Comparison of ENCODE assay signal across 1 cellular context in genomic region chr2:29293830-29294438, GRCh38.
TF ChIP-seq lines count a peak whose summit lies in the region.

No MANE protein-coding gene starts in this region.

TF ChIP-seq in HepG2, 621 proteins besides CTCF, POLR2A, EP300 and RAD21 (continued from another document and continues in another):
- 0 out of 2 replicates have a peak, but pooled peaks have one; percentile 36 for TF ChIP-seq ZNF605 (CRISPR knock-in tag; IDR thresholded peaks at IDR 0.05)
- TF ChIP-seq MEIS2 (CRISPR knock-in tag; IDR thresholded peaks at IDR 0.05) = peak; percentile 60; the same call in 1 of the 2 replicates
- TF ChIP-seq SNAPC2 (CRISPR knock-in tag; IDR thresholded peaks at IDR 0.05) = no peak
- no peak for TF ChIP-seq TAF15 (IDR thresholded peaks at IDR 0.05; ENCODE audit: low read depth, low read length, poor library complexity, severe bottlenecking)
- TF ChIP-seq, protein P1, sequence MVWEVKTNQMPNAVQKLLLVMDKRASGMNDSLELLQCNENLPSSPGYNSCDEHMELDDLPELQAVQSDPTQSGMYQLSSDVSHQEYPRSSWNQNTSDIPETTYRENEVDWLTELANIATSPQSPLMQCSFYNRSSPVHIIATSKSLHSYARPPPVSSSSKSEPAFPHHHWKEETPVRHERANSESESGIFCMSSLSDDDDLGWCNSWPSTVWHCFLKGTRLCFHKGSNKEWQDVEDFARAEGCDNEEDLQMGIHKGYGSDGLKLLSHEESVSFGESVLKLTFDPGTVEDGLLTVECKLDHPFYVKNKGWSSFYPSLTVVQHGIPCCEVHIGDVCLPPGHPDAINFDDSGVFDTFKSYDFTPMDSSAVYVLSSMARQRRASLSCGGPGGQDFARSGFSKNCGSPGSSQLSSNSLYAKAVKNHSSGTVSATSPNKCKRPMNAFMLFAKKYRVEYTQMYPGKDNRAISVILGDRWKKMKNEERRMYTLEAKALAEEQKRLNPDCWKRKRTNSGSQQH (CRISPR knock-in tag; IDR thresholded peaks at IDR 0.05; ENCODE audit: low read depth) = 0 out of 2 replicates have a peak, but pooled peaks have one; percentile 40
- peak; percentile 84 to 99 for TF ChIP-seq REST (IDR thresholded peaks at IDR 0.05; ENCODE audit: borderline replicate concordance in 1 of 2, low read depth in 1 of 2, low read length in 2 of 2)
- 0 out of 2 replicates have a peak, but pooled peaks have one; percentile 14 for TF ChIP-seq ELF1 (CRISPR knock-in tag; IDR thresholded peaks at IDR 0.05)
- TF ChIP-seq RNF2 (conservative IDR thresholded peaks at IDR 0.05; ENCODE audit: low read depth) = no peak
- TF ChIP-seq, protein P2, sequence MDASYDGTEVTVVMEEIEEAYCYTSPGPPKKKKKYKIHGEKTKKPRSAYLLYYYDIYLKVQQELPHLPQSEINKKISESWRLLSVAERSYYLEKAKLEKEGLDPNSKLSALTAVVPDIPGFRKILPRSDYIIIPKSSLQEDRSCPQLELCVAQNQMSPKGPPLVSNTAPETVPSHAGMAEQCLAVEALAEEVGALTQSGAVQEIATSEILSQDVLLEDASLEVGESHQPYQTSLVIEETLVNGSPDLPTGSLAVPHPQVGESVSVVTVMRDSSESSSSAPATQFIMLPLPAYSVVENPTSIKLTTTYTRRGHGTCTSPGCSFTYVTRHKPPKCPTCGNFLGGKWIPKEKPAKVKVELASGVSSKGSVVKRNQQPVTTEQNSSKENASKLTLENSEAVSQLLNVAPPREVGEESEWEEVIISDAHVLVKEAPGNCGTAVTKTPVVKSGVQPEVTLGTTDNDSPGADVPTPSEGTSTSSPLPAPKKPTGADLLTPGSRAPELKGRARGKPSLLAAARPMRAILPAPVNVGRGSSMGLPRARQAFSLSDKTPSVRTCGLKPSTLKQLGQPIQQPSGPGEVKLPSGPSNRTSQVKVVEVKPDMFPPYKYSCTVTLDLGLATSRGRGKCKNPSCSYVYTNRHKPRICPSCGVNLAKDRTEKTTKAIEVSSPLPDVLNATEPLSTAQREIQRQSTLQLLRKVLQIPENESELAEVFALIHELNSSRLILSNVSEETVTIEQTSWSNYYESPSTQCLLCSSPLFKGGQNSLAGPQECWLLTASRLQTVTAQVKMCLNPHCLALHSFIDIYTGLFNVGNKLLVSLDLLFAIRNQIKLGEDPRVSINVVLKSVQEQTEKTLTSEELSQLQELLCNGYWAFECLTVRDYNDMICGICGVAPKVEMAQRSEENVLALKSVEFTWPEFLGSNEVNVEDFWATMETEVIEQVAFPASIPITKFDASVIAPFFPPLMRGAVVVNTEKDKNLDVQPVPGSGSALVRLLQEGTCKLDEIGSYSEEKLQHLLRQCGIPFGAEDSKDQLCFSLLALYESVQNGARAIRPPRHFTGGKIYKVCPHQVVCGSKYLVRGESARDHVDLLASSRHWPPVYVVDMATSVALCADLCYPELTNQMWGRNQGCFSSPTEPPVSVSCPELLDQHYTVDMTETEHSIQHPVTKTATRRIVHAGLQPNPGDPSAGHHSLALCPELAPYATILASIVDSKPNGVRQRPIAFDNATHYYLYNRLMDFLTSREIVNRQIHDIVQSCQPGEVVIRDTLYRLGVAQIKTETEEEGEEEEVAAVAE (CRISPR knock-in tag; IDR thresholded peaks at IDR 0.05; ENCODE audit: borderline replicate concordance) = 0 out of 2 replicates have a peak, but pooled peaks have one; percentile 49
- peak; percentile 75; the same call in 1 of the 2 replicates for TF ChIP-seq ZNF232 (CRISPR knock-in tag; IDR thresholded peaks at IDR 0.05; ENCODE audit: borderline replicate concordance)
- no peak for TF ChIP-seq ZNF709 (CRISPR knock-in tag; IDR thresholded peaks at IDR 0.05)
- peak; percentile 49 for TF ChIP-seq HDAC2 (CRISPR knock-in tag; IDR thresholded peaks at IDR 0.05)
- peak; percentile 98 for TF ChIP-seq MIER2 (CRISPR knock-in tag; IDR thresholded peaks at IDR 0.05)
- 0 out of 2 replicates have a peak, but pooled peaks have one; percentile 40 for TF ChIP-seq KLF6 (CRISPR knock-in tag; IDR thresholded peaks at IDR 0.05)
- TF ChIP-seq RARA (CRISPR knock-in tag; IDR thresholded peaks at IDR 0.05) = 0 out of 2 replicates have a peak, but pooled peaks have one; percentile 20
- 0 out of 2 replicates have a peak, but pooled peaks have one; percentile 33 for TF ChIP-seq ZNF430 (CRISPR knock-in tag; IDR thresholded peaks at IDR 0.05)
- peak; percentile 41; the same call in 1 of the 2 replicates for TF ChIP-seq ETV6 (CRISPR knock-in tag; conservative IDR thresholded peaks at IDR 0.05)
- peak; percentile 97 for TF ChIP-seq EHMT2 (IDR thresholded peaks at IDR 0.05; ENCODE audit: borderline replicate concordance, low read depth, low read length)
- TF ChIP-seq ZSCAN12 (CRISPR knock-in tag; IDR thresholded peaks at IDR 0.05) = peak; percentile 50; the same call in 1 of the 2 replicates
- TF ChIP-seq, protein P3, sequence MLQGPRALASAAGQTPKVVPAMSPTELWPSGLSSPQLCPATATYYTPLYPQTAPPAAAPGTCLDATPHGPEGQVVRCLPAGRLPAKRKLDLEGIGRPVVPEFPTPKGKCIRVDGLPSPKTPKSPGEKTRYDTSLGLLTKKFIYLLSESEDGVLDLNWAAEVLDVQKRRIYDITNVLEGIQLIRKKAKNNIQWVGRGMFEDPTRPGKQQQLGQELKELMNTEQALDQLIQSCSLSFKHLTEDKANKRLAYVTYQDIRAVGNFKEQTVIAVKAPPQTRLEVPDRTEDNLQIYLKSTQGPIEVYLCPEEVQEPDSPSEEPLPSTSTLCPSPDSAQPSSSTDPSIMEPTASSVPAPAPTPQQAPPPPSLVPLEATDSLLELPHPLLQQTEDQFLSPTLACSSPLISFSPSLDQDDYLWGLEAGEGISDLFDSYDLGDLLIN (CRISPR knock-in tag; IDR thresholded peaks at IDR 0.05; ENCODE audit: borderline replicate concordance) = no peak
- 0 out of 2 replicates have a peak, but pooled peaks have one; percentile 19 for TF ChIP-seq NCOA2 (CRISPR knock-in tag; IDR thresholded peaks at IDR 0.05)
- peak; percentile 20; the same call in 1 of the 2 replicates for TF ChIP-seq ZMYM4 (CRISPR knock-in tag; IDR thresholded peaks at IDR 0.05)
- TF ChIP-seq IKZF5 (CRISPR knock-in tag; IDR thresholded peaks at IDR 0.05) = peak; percentile 41; the same call in 1 of the 2 replicates
- TF ChIP-seq, protein P4, sequence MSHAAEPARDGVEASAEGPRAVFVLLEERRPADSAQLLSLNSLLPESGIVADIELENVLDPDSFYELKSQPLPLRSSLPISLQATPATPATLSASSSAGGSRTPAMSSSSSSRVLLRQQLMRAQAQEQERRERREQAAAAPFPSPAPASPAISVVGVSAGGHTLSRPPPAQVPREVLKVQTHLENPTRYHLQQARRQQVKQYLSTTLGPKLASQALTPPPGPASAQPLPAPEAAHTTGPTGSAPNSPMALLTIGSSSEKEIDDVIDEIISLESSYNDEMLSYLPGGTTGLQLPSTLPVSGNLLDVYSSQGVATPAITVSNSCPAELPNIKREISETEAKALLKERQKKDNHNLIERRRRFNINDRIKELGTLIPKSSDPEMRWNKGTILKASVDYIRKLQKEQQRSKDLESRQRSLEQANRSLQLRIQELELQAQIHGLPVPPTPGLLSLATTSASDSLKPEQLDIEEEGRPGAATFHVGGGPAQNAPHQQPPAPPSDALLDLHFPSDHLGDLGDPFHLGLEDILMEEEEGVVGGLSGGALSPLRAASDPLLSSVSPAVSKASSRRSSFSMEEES (CRISPR knock-in tag; IDR thresholded peaks at IDR 0.05) = 0 out of 2 replicates have a peak, but pooled peaks have one; percentile 45
- no peak for TF ChIP-seq RBM39 (IDR thresholded peaks at IDR 0.05; ENCODE audit: low read depth, low read length, poor library complexity, severe bottlenecking)
- TF ChIP-seq PHF8 (CRISPR knock-in tag; IDR thresholded peaks at IDR 0.05) = no peak
- peak; percentile 46; the same call in 1 of the 2 replicates for TF ChIP-seq ZNF441 (CRISPR knock-in tag; IDR thresholded peaks at IDR 0.05; ENCODE audit: borderline replicate concordance)
- TF ChIP-seq, protein P5, sequence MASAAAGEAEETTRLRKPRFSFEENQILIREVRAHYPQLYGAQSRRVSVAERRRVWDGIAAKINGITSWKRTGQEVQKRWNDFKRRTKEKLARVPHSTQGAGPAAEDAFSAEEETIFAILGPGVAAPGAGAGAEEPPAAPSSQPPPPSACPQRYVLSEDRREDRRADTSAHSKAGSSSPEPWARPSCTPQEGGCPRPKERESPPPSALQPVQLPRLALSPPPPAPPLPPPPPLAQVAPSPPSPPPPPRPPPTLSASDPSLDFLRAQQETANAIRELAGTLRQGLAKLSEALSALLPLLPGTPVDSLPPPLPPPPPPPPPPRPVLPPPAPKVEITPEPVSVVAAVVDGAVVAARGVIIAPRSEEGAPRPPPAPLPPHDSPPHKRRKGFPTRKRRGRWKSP (CRISPR knock-in tag; IDR thresholded peaks at IDR 0.05) = no peak
- TF ChIP-seq DDIT3 (CRISPR knock-in tag; IDR thresholded peaks at IDR 0.05) = no peak
- TF ChIP-seq ZNF329 (CRISPR knock-in tag; IDR thresholded peaks at IDR 0.05; ENCODE audit: low read depth) = no peak
- TF ChIP-seq, protein P6, sequence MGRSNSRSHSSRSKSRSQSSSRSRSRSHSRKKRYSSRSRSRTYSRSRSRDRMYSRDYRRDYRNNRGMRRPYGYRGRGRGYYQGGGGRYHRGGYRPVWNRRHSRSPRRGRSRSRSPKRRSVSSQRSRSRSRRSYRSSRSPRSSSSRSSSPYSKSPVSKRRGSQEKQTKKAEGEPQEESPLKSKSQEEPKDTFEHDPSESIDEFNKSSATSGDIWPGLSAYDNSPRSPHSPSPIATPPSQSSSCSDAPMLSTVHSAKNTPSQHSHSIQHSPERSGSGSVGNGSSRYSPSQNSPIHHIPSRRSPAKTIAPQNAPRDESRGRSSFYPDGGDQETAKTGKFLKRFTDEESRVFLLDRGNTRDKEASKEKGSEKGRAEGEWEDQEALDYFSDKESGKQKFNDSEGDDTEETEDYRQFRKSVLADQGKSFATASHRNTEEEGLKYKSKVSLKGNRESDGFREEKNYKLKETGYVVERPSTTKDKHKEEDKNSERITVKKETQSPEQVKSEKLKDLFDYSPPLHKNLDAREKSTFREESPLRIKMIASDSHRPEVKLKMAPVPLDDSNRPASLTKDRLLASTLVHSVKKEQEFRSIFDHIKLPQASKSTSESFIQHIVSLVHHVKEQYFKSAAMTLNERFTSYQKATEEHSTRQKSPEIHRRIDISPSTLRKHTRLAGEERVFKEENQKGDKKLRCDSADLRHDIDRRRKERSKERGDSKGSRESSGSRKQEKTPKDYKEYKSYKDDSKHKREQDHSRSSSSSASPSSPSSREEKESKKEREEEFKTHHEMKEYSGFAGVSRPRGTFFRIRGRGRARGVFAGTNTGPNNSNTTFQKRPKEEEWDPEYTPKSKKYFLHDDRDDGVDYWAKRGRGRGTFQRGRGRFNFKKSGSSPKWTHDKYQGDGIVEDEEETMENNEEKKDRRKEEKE (IDR thresholded peaks at IDR 0.05) = no peak
- no peak for TF ChIP-seq ZNF660 (CRISPR knock-in tag; IDR thresholded peaks at IDR 0.05; ENCODE audit: borderline replicate concordance, low read depth)
- 0 out of 2 replicates have a peak, but pooled peaks have one; percentile 35 for TF ChIP-seq ZNF644 (CRISPR knock-in tag; IDR thresholded peaks at IDR 0.05; ENCODE audit: low read depth)
- TF ChIP-seq, protein P7, sequence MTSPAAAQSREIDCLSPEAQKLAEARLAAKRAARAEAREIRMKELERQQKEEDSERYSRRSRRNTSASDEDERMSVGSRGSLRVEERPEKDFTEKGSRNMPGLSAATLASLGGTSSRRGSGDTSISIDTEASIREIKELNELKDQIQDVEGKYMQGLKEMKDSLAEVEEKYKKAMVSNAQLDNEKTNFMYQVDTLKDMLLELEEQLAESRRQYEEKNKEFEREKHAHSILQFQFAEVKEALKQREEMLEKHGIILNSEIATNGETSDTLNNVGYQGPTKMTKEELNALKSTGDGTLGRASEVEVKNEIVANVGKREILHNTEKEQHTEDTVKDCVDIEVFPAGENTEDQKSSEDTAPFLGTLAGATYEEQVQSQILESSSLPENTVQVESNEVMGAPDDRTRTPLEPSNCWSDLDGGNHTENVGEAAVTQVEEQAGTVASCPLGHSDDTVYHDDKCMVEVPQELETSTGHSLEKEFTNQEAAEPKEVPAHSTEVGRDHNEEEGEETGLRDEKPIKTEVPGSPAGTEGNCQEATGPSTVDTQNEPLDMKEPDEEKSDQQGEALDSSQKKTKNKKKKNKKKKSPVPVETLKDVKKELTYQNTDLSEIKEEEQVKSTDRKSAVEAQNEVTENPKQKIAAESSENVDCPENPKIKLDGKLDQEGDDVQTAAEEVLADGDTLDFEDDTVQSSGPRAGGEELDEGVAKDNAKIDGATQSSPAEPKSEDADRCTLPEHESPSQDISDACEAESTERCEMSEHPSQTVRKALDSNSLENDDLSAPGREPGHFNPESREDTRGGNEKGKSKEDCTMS (CRISPR knock-in tag; conservative IDR thresholded peaks at IDR 0.05) = 0 out of 2 replicates have a peak, but pooled peaks have one; percentile 64
- TF ChIP-seq SAP130 (CRISPR knock-in tag; IDR thresholded peaks at IDR 0.05; ENCODE audit: low read depth) = peak; percentile 46; the same call in 1 of the 2 replicates
- TF ChIP-seq BRCA1 (CRISPR knock-in tag; IDR thresholded peaks at IDR 0.05) = 0 out of 2 replicates have a peak, but pooled peaks have one; percentile 60
